ENCODE assay signal across 8 cellular contexts in the genomic region with DNA sequence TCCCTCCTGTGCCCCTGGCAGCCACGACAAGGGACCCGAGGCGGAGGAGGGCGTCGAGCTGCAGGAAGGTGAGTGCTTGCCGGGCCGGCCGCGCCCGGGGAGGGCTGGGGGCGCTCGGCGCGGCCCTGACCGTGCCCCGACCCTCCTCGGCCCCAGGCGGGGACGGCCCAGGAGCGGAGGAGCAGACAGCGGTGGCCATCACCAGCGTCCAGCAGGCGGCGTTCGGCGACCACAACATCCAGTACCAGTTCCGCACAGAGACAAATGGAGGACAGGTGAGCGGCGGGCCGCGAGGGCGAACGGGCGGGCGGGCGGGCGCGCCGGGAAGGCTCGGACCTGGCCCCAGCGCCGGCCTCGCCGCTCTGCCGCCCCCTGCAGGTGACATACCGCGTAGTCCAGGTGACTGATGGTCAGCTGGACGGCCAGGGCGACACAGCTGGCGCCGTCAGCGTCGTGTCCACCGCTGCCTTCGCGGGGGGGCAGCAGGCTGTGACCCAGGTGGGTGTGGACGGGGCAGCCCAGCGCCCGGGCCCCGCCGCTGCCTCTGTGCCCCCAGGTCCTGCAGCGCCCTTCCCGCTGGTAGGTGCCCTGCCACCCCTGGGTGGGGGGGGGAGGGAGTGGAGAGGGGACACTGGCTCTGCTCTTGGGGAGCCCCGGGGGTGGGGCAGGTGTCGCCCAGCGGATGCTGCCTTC.
DNase-seq lines count a peak whose midpoint lies in the region; ATAC-seq and TF ChIP-seq lines count a peak whose summit lies in the region.

No MANE protein-coding gene starts in this region.

- H3K4me1 ChIP-seq in OCI-LY1 (ENCODE audit: insufficient read depth, low read length, severe bottlenecking) (peaks cover 24% of the 10 kb centered on the region), mucosa of stomach (ENCODE audit: control insufficient read depth, insufficient read depth, low read length) (peaks cover 27% of the 10 kb centered on the region)

- H3K79me2 ChIP-seq in OCI-LY1 (ENCODE audit: insufficient read depth, low read length), result no peaks in the 10 kb centered on the region

- H3K4me3 ChIP-seq in OCI-LY1 (ENCODE audit: low read depth, low read length, poor library complexity, severe bottlenecking) (peak overlapping the region; percentile 71), mucosa of stomach (ENCODE audit: low read length) (no peak overlapping the region)

- H3K27ac ChIP-seq in OCI-LY1 (ENCODE audit: low read depth, low read length, poor library complexity, severe bottlenecking), result no peak overlapping the region

- H3K27me3 ChIP-seq in OCI-LY1 (ENCODE audit: insufficient read depth, low read length), result no peaks in the 10 kb centered on the region
- H3K27me3 ChIP-seq in mucosa of stomach (ENCODE audit: control insufficient read depth, insufficient read depth, low read length), result no peaks in the 10 kb centered on the region

- peak; percentile 19 for TF ChIP-seq POLR2A in erythroblast (IDR thresholded peaks at IDR 0.05; ENCODE audit: low read length)

- H3K9me2 ChIP-seq in OCI-LY1 (ENCODE audit: low read depth, low read length), result no peaks in the 10 kb centered on the region

- no peaks in the 10 kb centered on the region for H4K20me1 ChIP-seq in OCI-LY1 (ENCODE audit: insufficient read depth, low read length)

- peak overlapping the region; percentile 68 for H3K4me2 ChIP-seq in OCI-LY1 (ENCODE audit: low read length)

- H3K36me3 ChIP-seq in OCI-LY1 (ENCODE audit: insufficient read depth, low read length) (peaks cover 71% of the 10 kb centered on the region), mucosa of stomach (ENCODE audit: control insufficient read depth, insufficient read depth, low read length) (peaks cover 10% of the 10 kb centered on the region)

- no peaks in the 10 kb centered on the region for H3F3A ChIP-seq in OCI-LY1 (ENCODE audit: insufficient read depth, low read length)

- H3K9ac ChIP-seq in OCI-LY1 (ENCODE audit: low read length) (peak overlapping the region; percentile 79), mucosa of stomach (ENCODE audit: low read length) (peak overlapping the region; percentile 42)

- no peak overlapping the region for H2AFZ ChIP-seq in OCI-LY1 (ENCODE audit: low read length)

- peak; percentile 72 for DNase-seq in CMK (ENCODE audit: low read depth)
- DNase-seq in HS-5 (ENCODE audit: low read depth), result peak; percentile 47
- DNase-seq in activated T-cell treated with anti-CD3 and anti-CD28 coated beads for 48 hours (ENCODE audit: low read depth), result peak; percentile 77
- peak; percentile 87 to 93 for DNase-seq in erythroblast (lab: John Stamatoyannopoulos, UW)
- DNase-seq in stimulated activated CD8-positive, alpha-beta memory T cell treated with anti-CD3 and anti-CD28 coated beads, Interleukin-7, amount 100 ng/mL, for 24 hours (ENCODE audit: low read depth), result peak; percentile 43

- ATAC-seq in GM19455 (IDR thresholded peaks at IDR 0.05; ENCODE audit: unreplicated experiment), result peak; percentile 41

- TF ChIP-seq CTCF in OCI-LY1 (IDR thresholded peaks at IDR 0.05; ENCODE audit: low read length), result peak; percentile 59

- H3K9me3 ChIP-seq in OCI-LY1 (ENCODE audit: low read length) (no peaks in the 10 kb centered on the region), mucosa of stomach (ENCODE audit: control insufficient read depth, low read length) (no peaks in the 10 kb centered on the region)
